Comparison of ENCODE assay signal across 1 cellular context in the genomic region with DNA sequence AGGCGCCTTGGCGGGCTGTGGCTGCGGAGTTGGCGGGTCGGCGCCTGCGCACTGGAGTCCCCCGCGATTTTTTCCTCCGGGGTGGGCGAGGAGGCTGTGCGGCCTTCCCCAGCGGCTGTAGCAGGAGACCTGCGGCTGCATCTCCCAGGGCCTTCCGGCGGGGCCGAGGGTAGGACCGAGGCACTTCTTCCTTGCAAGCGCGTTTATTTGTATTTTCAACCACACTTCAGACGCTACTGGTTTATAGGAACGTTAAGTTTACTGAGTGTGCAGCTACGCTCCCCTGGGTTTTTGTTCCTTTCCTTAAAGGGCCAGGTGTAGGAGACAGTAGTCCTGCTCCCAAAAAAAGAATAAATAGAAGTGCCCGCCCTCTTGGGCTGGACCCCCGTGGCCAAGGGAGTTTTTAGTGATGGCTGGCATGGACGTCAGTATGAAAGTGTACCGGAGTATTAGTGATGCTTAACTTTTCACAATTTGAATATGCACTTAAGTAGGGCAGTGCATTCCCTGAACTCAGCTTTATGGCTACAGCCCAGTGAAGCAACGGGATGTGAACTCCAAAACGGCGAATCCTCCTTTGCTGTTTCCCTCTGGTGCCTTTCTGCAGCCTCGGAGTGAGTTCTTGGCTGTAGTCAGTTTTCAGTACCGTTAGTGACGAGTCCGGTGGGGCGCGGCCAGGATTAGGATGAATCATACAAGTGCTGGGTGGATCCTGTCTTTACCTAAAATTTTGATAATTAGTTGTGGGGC.
TF ChIP-seq lines count a peak whose summit lies in the region.

No MANE protein-coding gene starts in this region.

TF ChIP-seq in HEK293, 187 proteins besides CTCF, POLR2A, EP300 and RAD21 (continued from another document and continues in another):
- TF ChIP-seq, protein P1, sequence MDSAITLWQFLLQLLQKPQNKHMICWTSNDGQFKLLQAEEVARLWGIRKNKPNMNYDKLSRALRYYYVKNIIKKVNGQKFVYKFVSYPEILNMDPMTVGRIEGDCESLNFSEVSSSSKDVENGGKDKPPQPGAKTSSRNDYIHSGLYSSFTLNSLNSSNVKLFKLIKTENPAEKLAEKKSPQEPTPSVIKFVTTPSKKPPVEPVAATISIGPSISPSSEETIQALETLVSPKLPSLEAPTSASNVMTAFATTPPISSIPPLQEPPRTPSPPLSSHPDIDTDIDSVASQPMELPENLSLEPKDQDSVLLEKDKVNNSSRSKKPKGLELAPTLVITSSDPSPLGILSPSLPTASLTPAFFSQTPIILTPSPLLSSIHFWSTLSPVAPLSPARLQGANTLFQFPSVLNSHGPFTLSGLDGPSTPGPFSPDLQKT (IDR thresholded peaks at IDR 0.05; ENCODE audit: borderline replicate concordance, low read depth, low read length): no peak
- TF ChIP-seq ZNF48 (tag by site-specific recombination; IDR thresholded peaks at IDR 0.05): no peak
- no peak for TF ChIP-seq ZNF112 (tag by site-specific recombination; IDR thresholded peaks at IDR 0.05)
- no peak for TF ChIP-seq ZNF837 (tag by site-specific recombination; IDR thresholded peaks at IDR 0.05)
- peak; percentile 3; the same call in 1 of the 2 replicates for TF ChIP-seq GLIS2 (tag by site-specific recombination; IDR thresholded peaks at IDR 0.05)
- TF ChIP-seq GLI2 (tag by site-specific recombination; IDR thresholded peaks at IDR 0.05; ENCODE audit: borderline replicate concordance, low read depth): no peak
- TF ChIP-seq ZNF169 (tag by site-specific recombination; IDR thresholded peaks at IDR 0.05): no peak
- TF ChIP-seq ZNF132 (tag by site-specific recombination; IDR thresholded peaks at IDR 0.05; ENCODE audit: borderline replicate concordance): no peak
- TF ChIP-seq KLF10 (tag by site-specific recombination; IDR thresholded peaks at IDR 0.05): peak; percentile 61; the same call in 1 of the 2 replicates
- TF ChIP-seq, protein P2, sequence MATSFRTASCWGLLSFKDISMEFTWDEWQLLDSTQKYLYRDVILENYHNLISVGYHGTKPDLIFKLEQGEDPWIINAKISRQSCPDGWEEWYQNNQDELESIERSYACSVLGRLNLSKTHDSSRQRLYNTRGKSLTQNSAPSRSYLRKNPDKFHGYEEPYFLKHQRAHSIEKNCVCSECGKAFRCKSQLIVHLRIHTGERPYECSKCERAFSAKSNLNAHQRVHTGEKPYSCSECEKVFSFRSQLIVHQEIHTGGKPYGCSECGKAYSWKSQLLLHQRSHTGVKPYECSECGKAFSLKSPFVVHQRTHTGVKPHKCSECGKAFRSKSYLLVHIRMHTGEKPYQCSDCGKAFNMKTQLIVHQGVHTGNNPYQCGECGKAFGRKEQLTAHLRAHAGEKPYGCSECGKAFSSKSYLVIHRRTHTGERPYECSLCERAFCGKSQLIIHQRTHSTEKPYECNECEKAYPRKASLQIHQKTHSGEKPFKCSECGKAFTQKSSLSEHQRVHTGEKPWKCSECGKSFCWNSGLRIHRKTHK (tag by site-specific recombination; IDR thresholded peaks at IDR 0.05): no peak
- TF ChIP-seq ZSCAN23 (tag by site-specific recombination; IDR thresholded peaks at IDR 0.05): no peak
- TF ChIP-seq ZFP37 (tag by site-specific recombination; IDR thresholded peaks at IDR 0.05): peak; percentile 78
- no peak; the same call in 1 of the 2 replicates for TF ChIP-seq ZNF366 (tag by site-specific recombination; conservative IDR thresholded peaks at IDR 0.05)
- no peak for TF ChIP-seq ZNF571 (tag by site-specific recombination; IDR thresholded peaks at IDR 0.05)
- TF ChIP-seq ZBTB26 (tag by site-specific recombination; optimal IDR thresholded peaks at IDR 0.05): no peak
- no peak for TF ChIP-seq HOXD13 (CRISPR knock-in tag; IDR thresholded peaks at IDR 0.05; ENCODE audit: borderline replicate concordance)
- no peak for TF ChIP-seq ZFP41 (tag by site-specific recombination; IDR thresholded peaks at IDR 0.05; ENCODE audit: borderline replicate concordance)
- TF ChIP-seq, protein P3, sequence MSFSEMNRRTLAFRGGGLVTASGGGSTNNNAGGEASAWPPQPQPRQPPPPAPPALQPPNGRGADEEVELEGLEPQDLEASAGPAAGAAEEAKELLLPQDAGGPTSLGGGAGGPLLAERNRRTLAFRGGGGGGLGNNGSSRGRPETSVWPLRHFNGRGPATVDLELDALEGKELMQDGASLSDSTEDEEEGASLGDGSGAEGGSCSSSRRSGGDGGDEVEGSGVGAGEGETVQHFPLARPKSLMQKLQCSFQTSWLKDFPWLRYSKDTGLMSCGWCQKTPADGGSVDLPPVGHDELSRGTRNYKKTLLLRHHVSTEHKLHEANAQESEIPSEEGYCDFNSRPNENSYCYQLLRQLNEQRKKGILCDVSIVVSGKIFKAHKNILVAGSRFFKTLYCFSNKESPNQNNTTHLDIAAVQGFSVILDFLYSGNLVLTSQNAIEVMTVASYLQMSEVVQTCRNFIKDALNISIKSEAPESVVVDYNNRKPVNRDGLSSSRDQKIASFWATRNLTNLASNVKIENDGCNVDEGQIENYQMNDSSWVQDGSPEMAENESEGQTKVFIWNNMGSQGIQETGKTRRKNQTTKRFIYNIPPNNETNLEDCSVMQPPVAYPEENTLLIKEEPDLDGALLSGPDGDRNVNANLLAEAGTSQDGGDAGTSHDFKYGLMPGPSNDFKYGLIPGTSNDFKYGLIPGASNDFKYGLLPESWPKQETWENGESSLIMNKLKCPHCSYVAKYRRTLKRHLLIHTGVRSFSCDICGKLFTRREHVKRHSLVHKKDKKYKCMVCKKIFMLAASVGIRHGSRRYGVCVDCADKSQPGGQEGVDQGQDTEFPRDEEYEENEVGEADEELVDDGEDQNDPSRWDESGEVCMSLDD (tag by site-specific recombination; IDR thresholded peaks at IDR 0.05): no peak
- TF ChIP-seq ZBTB17 (tag by site-specific recombination; IDR thresholded peaks at IDR 0.05): peak; percentile 14; the same call in 1 of the 2 replicates
- TF ChIP-seq ZNF830 (tag by site-specific recombination; IDR thresholded peaks at IDR 0.05; ENCODE audit: low read depth): no peak
- TF ChIP-seq HOXA7 (CRISPR knock-in tag; IDR thresholded peaks at IDR 0.05; ENCODE audit: borderline replicate concordance): no peak
- TF ChIP-seq ZFP69B (tag by site-specific recombination; IDR thresholded peaks at IDR 0.05): no peak
- TF ChIP-seq, protein P4, sequence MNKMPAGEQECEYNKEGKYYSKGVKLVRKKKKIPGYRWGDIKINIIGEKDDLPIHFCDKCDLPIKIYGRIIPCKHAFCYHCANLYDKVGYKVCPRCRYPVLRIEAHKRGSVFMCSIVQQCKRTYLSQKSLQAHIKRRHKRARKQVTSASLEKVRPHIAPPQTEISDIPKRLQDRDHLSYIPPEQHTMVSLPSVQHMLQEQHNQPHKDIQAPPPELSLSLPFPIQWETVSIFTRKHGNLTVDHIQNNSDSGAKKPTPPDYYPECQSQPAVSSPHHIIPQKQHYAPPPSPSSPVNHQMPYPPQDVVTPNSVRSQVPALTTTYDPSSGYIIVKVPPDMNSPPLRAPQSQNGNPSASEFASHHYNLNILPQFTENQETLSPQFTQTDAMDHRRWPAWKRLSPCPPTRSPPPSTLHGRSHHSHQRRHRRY (tag by site-specific recombination; IDR thresholded peaks at IDR 0.05): no peak
- peak; percentile 94 for TF ChIP-seq SCRT2 (tag by site-specific recombination; IDR thresholded peaks at IDR 0.05)
- TF ChIP-seq KLF7 (tag by site-specific recombination; IDR thresholded peaks at IDR 0.05; ENCODE audit: borderline replicate concordance): no peak; the same call in 1 of the 2 replicates
- peak; percentile 16; the same call in 1 of the 2 replicates for TF ChIP-seq ZNF660 (tag by site-specific recombination; IDR thresholded peaks at IDR 0.05)
- no peak for TF ChIP-seq ZNF664 (tag by site-specific recombination; IDR thresholded peaks at IDR 0.05)
- TF ChIP-seq ZNF174 (tag by site-specific recombination; IDR thresholded peaks at IDR 0.05): no peak
- no peak for TF ChIP-seq ZNF610 (tag by site-specific recombination; IDR thresholded peaks at IDR 0.05; ENCODE audit: borderline replicate concordance)
- peak; percentile 11; the same call in 1 of the 2 replicates for TF ChIP-seq ZNF654 (tag by site-specific recombination; IDR thresholded peaks at IDR 0.05; ENCODE audit: low read depth)
- TF ChIP-seq ZNF18 (tag by site-specific recombination; IDR thresholded peaks at IDR 0.05): no peak
- TF ChIP-seq ZNF324 (tag by site-specific recombination; IDR thresholded peaks at IDR 0.05): no peak; the same call in 1 of the 2 replicates
- TF ChIP-seq, protein P5, sequence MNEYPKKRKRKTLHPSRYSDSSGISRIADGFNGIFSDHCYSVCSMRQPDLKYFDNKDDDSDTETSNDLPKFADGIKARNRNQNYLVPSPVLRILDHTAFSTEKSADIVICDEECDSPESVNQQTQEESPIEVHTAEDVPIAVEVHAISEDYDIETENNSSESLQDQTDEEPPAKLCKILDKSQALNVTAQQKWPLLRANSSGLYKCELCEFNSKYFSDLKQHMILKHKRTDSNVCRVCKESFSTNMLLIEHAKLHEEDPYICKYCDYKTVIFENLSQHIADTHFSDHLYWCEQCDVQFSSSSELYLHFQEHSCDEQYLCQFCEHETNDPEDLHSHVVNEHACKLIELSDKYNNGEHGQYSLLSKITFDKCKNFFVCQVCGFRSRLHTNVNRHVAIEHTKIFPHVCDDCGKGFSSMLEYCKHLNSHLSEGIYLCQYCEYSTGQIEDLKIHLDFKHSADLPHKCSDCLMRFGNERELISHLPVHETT (tag by site-specific recombination; IDR thresholded peaks at IDR 0.05): 0 out of 2 replicates have a peak, but pooled peaks have one; percentile 38
- TF ChIP-seq GLIS1 (tag by site-specific recombination; IDR thresholded peaks at IDR 0.05): 0 out of 2 replicates have a peak, but pooled peaks have one; percentile 3
- TF ChIP-seq, protein P6, sequence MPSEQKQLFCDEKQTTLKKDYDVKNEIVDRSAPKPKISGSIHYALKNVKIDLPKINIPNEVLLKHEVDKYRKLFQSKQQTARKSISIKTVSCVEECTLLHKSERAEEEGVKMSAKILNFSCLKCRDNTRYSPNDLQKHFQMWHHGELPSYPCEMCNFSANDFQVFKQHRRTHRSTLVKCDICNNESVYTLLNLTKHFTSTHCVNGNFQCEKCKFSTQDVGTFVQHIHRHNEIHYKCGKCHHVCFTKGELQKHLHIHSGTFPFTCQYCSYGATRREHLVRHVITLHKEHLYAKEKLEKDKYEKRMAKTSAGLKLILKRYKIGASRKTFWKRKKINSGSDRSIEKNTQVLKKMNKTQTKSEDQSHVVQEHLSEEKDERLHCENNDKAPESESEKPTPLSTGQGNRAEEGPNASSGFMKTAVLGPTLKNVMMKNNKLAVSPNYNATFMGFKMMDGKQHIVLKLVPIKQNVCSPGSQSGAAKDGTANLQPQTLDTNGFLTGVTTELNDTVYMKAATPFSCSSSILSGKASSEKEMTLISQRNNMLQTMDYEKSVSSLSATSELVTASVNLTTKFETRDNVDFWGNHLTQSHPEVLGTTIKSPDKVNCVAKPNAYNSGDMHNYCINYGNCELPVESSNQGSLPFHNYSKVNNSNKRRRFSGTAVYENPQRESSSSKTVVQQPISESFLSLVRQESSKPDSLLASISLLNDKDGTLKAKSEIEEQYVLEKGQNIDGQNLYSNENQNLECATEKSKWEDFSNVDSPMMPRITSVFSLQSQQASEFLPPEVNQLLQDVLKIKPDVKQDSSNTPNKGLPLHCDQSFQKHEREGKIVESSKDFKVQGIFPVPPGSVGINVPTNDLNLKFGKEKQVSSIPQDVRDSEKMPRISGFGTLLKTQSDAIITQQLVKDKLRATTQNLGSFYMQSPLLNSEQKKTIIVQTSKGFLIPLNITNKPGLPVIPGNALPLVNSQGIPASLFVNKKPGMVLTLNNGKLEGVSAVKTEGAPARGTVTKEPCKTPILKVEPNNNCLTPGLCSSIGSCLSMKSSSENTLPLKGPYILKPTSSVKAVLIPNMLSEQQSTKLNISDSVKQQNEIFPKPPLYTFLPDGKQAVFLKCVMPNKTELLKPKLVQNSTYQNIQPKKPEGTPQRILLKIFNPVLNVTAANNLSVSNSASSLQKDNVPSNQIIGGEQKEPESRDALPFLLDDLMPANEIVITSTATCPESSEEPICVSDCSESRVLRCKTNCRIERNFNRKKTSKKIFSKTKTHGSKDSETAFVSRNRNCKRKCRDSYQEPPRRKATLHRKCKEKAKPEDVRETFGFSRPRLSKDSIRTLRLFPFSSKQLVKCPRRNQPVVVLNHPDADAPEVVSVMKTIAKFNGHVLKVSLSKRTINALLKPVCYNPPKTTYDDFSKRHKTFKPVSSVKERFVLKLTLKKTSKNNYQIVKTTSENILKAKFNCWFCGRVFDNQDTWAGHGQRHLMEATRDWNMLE (tag by site-specific recombination; conservative IDR thresholded peaks at IDR 0.05; ENCODE audit: low read depth): no peak
- no peak for TF ChIP-seq ZSCAN16 (tag by site-specific recombination; IDR thresholded peaks at IDR 0.05)
- TF ChIP-seq ZNF510 (tag by site-specific recombination; IDR thresholded peaks at IDR 0.05; ENCODE audit: insufficient replicate concordance): no peak
- no peak for TF ChIP-seq ZNF157 (tag by site-specific recombination; IDR thresholded peaks at IDR 0.05)
- TF ChIP-seq, protein P7, sequence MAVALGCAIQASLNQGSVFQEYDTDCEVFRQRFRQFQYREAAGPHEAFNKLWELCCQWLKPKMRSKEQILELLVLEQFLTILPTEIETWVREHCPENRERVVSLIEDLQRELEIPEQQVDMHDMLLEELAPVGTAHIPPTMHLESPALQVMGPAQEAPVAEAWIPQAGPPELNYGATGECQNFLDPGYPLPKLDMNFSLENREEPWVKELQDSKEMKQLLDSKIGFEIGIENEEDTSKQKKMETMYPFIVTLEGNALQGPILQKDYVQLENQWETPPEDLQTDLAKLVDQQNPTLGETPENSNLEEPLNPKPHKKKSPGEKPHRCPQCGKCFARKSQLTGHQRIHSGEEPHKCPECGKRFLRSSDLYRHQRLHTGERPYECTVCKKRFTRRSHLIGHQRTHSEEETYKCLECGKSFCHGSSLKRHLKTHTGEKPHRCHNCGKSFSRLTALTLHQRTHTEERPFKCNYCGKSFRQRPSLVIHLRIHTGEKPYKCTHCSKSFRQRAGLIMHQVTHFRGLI (tag by site-specific recombination; IDR thresholded peaks at IDR 0.05): peak; percentile 79; the same call in 1 of the 2 replicates
- TF ChIP-seq ZNF561 (tag by site-specific recombination; IDR thresholded peaks at IDR 0.05; ENCODE audit: borderline replicate concordance): peak; percentile 13; the same call in 1 of the 2 replicates
- no peak for TF ChIP-seq ZNF114 (tag by site-specific recombination; IDR thresholded peaks at IDR 0.05)
